24 cellular contexts compared by ENCODE assay signal in the genomic region with DNA sequence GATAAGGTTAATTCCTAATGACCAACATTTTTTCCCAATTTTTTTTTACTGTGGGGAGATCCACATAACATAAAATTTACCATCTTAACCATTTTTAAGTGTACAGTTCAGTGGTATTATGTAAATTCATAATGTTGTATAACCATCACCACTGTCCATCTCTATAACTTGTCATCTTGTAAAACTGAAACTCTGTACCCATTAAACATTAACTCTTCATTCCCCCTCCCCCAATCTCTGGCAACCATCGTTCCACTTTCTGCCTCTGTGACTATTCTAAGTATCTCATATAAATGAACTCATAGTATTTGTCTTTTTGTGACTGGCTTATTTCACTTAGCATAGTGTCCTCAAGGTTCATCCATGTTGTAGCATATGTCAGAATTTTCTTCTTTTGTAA.
DNase-seq lines count a peak whose midpoint lies in the region; ATAC-seq and TF ChIP-seq lines count a peak whose summit lies in the region.
"Had no signal": no experiment of that assay in that cellular context is flagged by ENCODE, and none has a peak within 500 bp of the region (broad histone marks: within the 10 kb centered on the region; RNA-seq: fewer than 3 reads in every experiment).

No MANE protein-coding gene starts in this region.

- ATAC-seq in GM19467 (IDR thresholded peaks at IDR 0.05; ENCODE audit: unreplicated experiment) (peak; percentile 70), HG03159 (IDR thresholded peaks at IDR 0.05; ENCODE audit: unreplicated experiment) (peak; percentile 66)
- ATAC-seq: GM23338 had no signal

- H3K9me3 ChIP-seq in WERI-Rb-1 (ENCODE audit: severe bottlenecking), result peaks cover 10% of the 10 kb centered on the region
- H3K9me3 ChIP-seq: HAP-1, SJSA1 had no signal

- H3K27me3 ChIP-seq in WERI-Rb-1 (ENCODE audit: insufficient read depth, low read depth, severe bottlenecking), result peaks cover 36% of the 10 kb centered on the region
- H3K27me3 ChIP-seq: BLaER1, Peyer's patch, SJSA1 had no signal

- H3K4me3 ChIP-seq in WERI-Rb-1 (ENCODE audit: low read depth, low read length), result no peak overlapping the region
- H3K4me3 ChIP-seq: BLaER1, GM23338, HAP-1, Peyer's patch, SJSA1 had no signal

- DNase-seq in DMS53 (lab: John Stamatoyannopoulos, UW) (peak; percentile 9), DMS53 treated with DMSO at 0.1 percent for 48 hours (lab: John Stamatoyannopoulos, UW; ENCODE audit: unreplicated experiment) (no peak), hippocampal formation (lab: John Stamatoyannopoulos, UW) (no peak), WERI-Rb-1 (no peak), SIG-M5 (lab: John Stamatoyannopoulos, UW) (no peak), SIG-M5 treated with dmso at 0.1 percent for 504 hours (lab: John Stamatoyannopoulos, UW; ENCODE audit: unreplicated experiment) (no peak)
- DNase-seq: ACHN; Caco-2; CD4-positive, alpha-beta T cell; GDM1; KG1; NCI-H1092; NCI-H1436; NCI-H1930; NCI-H524 treated with DMSO at 0.1 percent for 48 hours; Peyer's patch; T-helper 9 cell had no signal

- no peak for TF ChIP-seq CTCF in WERI-Rb-1 (IDR thresholded peaks at IDR 0.05; ENCODE audit: low read depth, low read length)

- H3K36me3 ChIP-seq in WERI-Rb-1, result no peaks in the 10 kb centered on the region
- H3K36me3 ChIP-seq: BLaER1, HAP-1, Peyer's patch, SJSA1 had no signal

- H3K27ac ChIP-seq in WERI-Rb-1, result no peak overlapping the region
- H3K27ac ChIP-seq: 22Rv1, BLaER1, Peyer's patch, SJSA1 had no signal
